18 cellular contexts compared by ENCODE assay signal in genomic region chr5:83839256-83839655, GRCh38.
DNase-seq lines count a peak whose midpoint lies in the region; ATAC-seq and TF ChIP-seq lines count a peak whose summit lies in the region.
"Had no signal": no experiment of that assay in that cellular context is flagged by ENCODE, and none has a peak within 500 bp of the region (broad histone marks: within the 10 kb centered on the region; RNA-seq: fewer than 3 reads in every experiment).

No MANE protein-coding gene starts in this region.

- H3K4me2 ChIP-seq in MM.1S (ENCODE audit: low read depth, low read length) = 0 out of 2 replicates have a peak overlapping the region, but pooled peaks have one; percentile 7
- H3K4me2 ChIP-seq: A549; BLaER1 treated with 17β-estradiol and CSF1 and Interleukin-3, amounts not matched to agents 10 nM and 100 nM had no signal

- H3K79me2 ChIP-seq in MM.1S (ENCODE audit: low read length) = no peaks in the 10 kb centered on the region

- TF ChIP-seq EP300 in transverse colon (IDR thresholded peaks at IDR 0.05; ENCODE audit: low read depth) = no peak

- peak; percentile 76 for ATAC-seq in left colon
- ATAC-seq: A549; CD8-positive, alpha-beta T cell had no signal

- intact Hi-C loops in colonic mucosa (cut with DNase I) (no loop called here), left colon (cut with DNase I, micrococcal nuclease) (no loop called here), transverse colon (cut with DNase I; ENCODE audit: low total_unique reads) (no loop called here)

- no peak overlapping the region for H3K4me3 ChIP-seq in MM.1S (ENCODE audit: low read length)
- no peak overlapping the region for H3K4me3 ChIP-seq in colonic mucosa
- H3K4me3 ChIP-seq in transverse colon = no peak overlapping the region
- H3K4me3 ChIP-seq: A549; BLaER1 treated with 17β-estradiol and CSF1 and Interleukin-3, amounts not matched to agents 10 nM and 100 nM had no signal

- H3K9ac ChIP-seq in MM.1S (ENCODE audit: low read length) (no peak overlapping the region), colonic mucosa (ENCODE audit: low read depth in 2 of 2, low read length in 2 of 2) (no peak overlapping the region)
- H3K9ac ChIP-seq: BLaER1 treated with 17β-estradiol and CSF1 and Interleukin-3, amounts not matched to agents 10 nM and 100 nM had no signal

- peaks cover 5% of the 10 kb centered on the region for H3F3A ChIP-seq in MM.1S (ENCODE audit: insufficient read depth, low read length)

- DNase-seq in MM.1S = no peak
- DNase-seq in colonic mucosa = no peak
- DNase-seq in left colon = no peak
- DNase-seq in transverse colon = no peak
- DNase-seq in NCI-H774 (lab: John Stamatoyannopoulos, UW) = no peak
- DNase-seq in cerebellar nuclear complex (lab: John Stamatoyannopoulos, UW) = no peak
- no peak for DNase-seq in HEK293T (ENCODE audit: extremely low spot score)
- DNase-seq: AML-193; Caco-2; Calu3; CD4-positive, alpha-beta T cell; CD8-positive, alpha-beta T cell; DMS79 treated with DMSO at 0.1 percent for 48 hours; GF-D8 had no signal

- H2AFZ ChIP-seq in MM.1S (ENCODE audit: low read length) = no peak overlapping the region

- H3K9me2 ChIP-seq in MM.1S (replicated peaks; ENCODE audit: insufficient read depth, low read length) = no peaks in the 10 kb centered on the region

- no peaks in the 10 kb centered on the region for H3K27me3 ChIP-seq in MM.1S (replicated peaks; ENCODE audit: insufficient read depth, low read length)
- H3K27me3 ChIP-seq in colonic mucosa = no peaks in the 10 kb centered on the region
- H3K27me3 ChIP-seq in transverse colon = no peaks in the 10 kb centered on the region
- H3K27me3 ChIP-seq: BLaER1 treated with 17β-estradiol and CSF1 and Interleukin-3, amounts not matched to agents 10 nM and 100 nM had no signal

- WGBS in transverse colon (ENCODE audit: low coverage in 1 of 2), 2 donors = 45 to 48% methylated on average over 2 of the region's 2 CpGs

- TF ChIP-seq CTCF in MM.1S (IDR thresholded peaks at IDR 0.05; ENCODE audit: low read length) (no peak), colonic mucosa (IDR thresholded peaks at IDR 0.05) (no peak), transverse colon (IDR thresholded peaks at IDR 0.05) (no peak)

- CTCF ChIA-PET in HEK293T (lab: Yijun Ruan, JAX) = no interaction called here

- TF ChIP-seq POLR2A in transverse colon (IDR thresholded peaks at IDR 0.05) = no peak

- no peaks in the 10 kb centered on the region for H4K20me1 ChIP-seq in MM.1S (ENCODE audit: insufficient read depth, low read length)
- H4K20me1 ChIP-seq: BLaER1 treated with 17β-estradiol and CSF1 and Interleukin-3, amounts not matched to agents 10 nM and 100 nM had no signal

- H3K27ac ChIP-seq in MM.1S (ENCODE audit: low read length) = no peak overlapping the region
- H3K27ac ChIP-seq in colonic mucosa = peak overlapping the region; percentile 0
- peak overlapping the region in 3 of 4 donors; percentile 1 to 54 (median 38) for H3K27ac ChIP-seq in transverse colon
- H3K27ac ChIP-seq: 22Rv1; A549; BLaER1 treated with 17β-estradiol and CSF1 and Interleukin-3, amounts not matched to agents 10 nM and 100 nM; C4-2B had no signal

- H3K4me1 ChIP-seq in MM.1S (ENCODE audit: low read length) (peaks cover 6% of the 10 kb centered on the region), colonic mucosa (no peaks in the 10 kb centered on the region), transverse colon (peaks cover 0 to 10% (median 0%) of the 10 kb centered on the region in 4 donors)
- H3K4me1 ChIP-seq: A549, Caco-2 had no signal

- in situ Hi-C loops in transverse colon (cut with MboI; ENCODE audit: low pct_ligation_motif_present in 1 of 4, low pct_unique_long_range_greater_than_20kb in 1 of 4, low sequenced_read_pairs in 3 of 4) = no loop called here

- H3K9me3 ChIP-seq in MM.1S (replicated peaks; ENCODE audit: insufficient read depth, low read length) (no peaks in the 10 kb centered on the region), colonic mucosa (no peaks in the 10 kb centered on the region), transverse colon (no peaks in the 10 kb centered on the region)
- H3K9me3 ChIP-seq: A549; BLaER1 treated with 17β-estradiol and CSF1 and Interleukin-3, amounts not matched to agents 10 nM and 100 nM; Caco-2 had no signal

- POLR2A ChIA-PET in HEK293T (lab: Yijun Ruan, JAX) = no interaction called here

- no peaks in the 10 kb centered on the region for H3K36me3 ChIP-seq in MM.1S (replicated peaks; ENCODE audit: insufficient read depth, low read length)
- no peaks in the 10 kb centered on the region for H3K36me3 ChIP-seq in colonic mucosa
- H3K36me3 ChIP-seq in transverse colon = no peaks in the 10 kb centered on the region
- H3K36me3 ChIP-seq: BLaER1 treated with 17β-estradiol and CSF1 and Interleukin-3, amounts not matched to agents 10 nM and 100 nM had no signal

TF ChIP-seq in HEK293T, 16 proteins besides CTCF, POLR2A, EP300 and RAD21:
- no peak for TF ChIP-seq NFRKB (IDR thresholded peaks at IDR 0.05)
- TF ChIP-seq SUZ12 (IDR thresholded peaks at IDR 0.05) = no peak
- no peak for TF ChIP-seq PKNOX1 (IDR thresholded peaks at IDR 0.05)
- no peak for TF ChIP-seq ARNT (IDR thresholded peaks at IDR 0.05)
- TF ChIP-seq ZNF384 (IDR thresholded peaks at IDR 0.05) = no peak
- no peak for TF ChIP-seq FOXM1 (IDR thresholded peaks at IDR 0.05; ENCODE audit: borderline replicate concordance)
- TF ChIP-seq ELF4 (IDR thresholded peaks at IDR 0.05) = no peak
